ENCODE assay signal across 35 cellular contexts in genomic region chr3:160827516-160827915, GRCh38.
"Had no signal": no experiment of that assay in that cellular context is flagged by ENCODE, and none has a peak within 500 bp of the region (broad histone marks: within the 10 kb centered on the region; RNA-seq: fewer than 3 reads in every experiment).

No MANE protein-coding gene starts in this region.

- H3K36me3 Mint-ChIP-seq: activated CD4-positive, alpha-beta memory T cell treated with anti-CD3 and anti-CD28 coated beads for 36 hours; activated CD8-positive, alpha-beta memory T cell treated with anti-CD3 and anti-CD28 coated beads, Interleukin-2, amount 10 ng/mL, durations not matched to agents 7 days and 5 days; activated naive CD8-positive, alpha-beta T cell treated with anti-CD3 and anti-CD28 coated beads for 36 hours had no signal

- H3K27me3 Mint-ChIP-seq: activated CD4-positive, alpha-beta memory T cell treated with anti-CD3 and anti-CD28 coated beads for 36 hours; activated CD4-positive, alpha-beta T cell treated with anti-CD3 and anti-CD28 coated beads for 36 hours; activated CD8-positive, alpha-beta memory T cell treated with anti-CD3 and anti-CD28 coated beads, Interleukin-2, amount 10 ng/mL, durations not matched to agents 7 days and 5 days; activated naive CD4-positive, alpha-beta T cell treated with anti-CD3 and anti-CD28 coated beads, Interleukin-2, amount 50 U/mL, for 24 hours; activated naive CD8-positive, alpha-beta T cell treated with anti-CD3 and anti-CD28 coated beads for 36 hours; activated naive CD8-positive, alpha-beta T cell treated with anti-CD3 and anti-CD28 coated beads, Interleukin-2, amount 50 U/mL, for 24 hours had no signal

- H3K27ac ChIP-seq: adrenal gland, body of pancreas, cardiac muscle cell, colonic mucosa, epithelial cell of prostate, esophagus squamous epithelium, gastroesophageal sphincter, WERI-Rb-1 had no signal

- ATAC-seq: activated CD4-positive, alpha-beta T cell treated with anti-CD3 and anti-CD28 coated beads for 36 hours; activated CD8-positive, alpha-beta memory T cell treated with anti-CD3 and anti-CD28 coated beads, Interleukin-2, amount 10 ng/mL, durations not matched to agents 7 days and 5 days; activated CD8-positive, alpha-beta T cell treated with anti-CD3 and anti-CD28 coated beads, Interleukin-2, amount 10 ng/mL, durations not matched to agents 7 days and 5 days; activated naive CD8-positive, alpha-beta T cell treated with anti-CD3 and anti-CD28 coated beads, Interleukin-2, amount 50 U/mL, for 24 hours; body of pancreas; gastroesophageal sphincter; T-helper 17 cell had no signal

- H3K9me3 Mint-ChIP-seq: activated CD4-positive, alpha-beta memory T cell treated with anti-CD3 and anti-CD28 coated beads for 36 hours; activated CD4-positive, alpha-beta T cell treated with anti-CD3 and anti-CD28 coated beads, Interleukin-2, amount 10 ng/mL, durations not matched to agents 24 days and 14 days; activated naive CD4-positive, alpha-beta T cell treated with anti-CD3 and anti-CD28 coated beads for 36 hours; activated naive CD4-positive, alpha-beta T cell treated with anti-CD3 and anti-CD28 coated beads, Interleukin-2, amount 50 U/mL, for 24 hours; activated naive CD8-positive, alpha-beta T cell treated with anti-CD3 and anti-CD28 coated beads for 36 hours; activated naive CD8-positive, alpha-beta T cell treated with anti-CD3 and anti-CD28 coated beads, Interleukin-2, amount 50 U/mL, for 24 hours; activated T-helper 1 cell treated with anti-CD3 and anti-CD28 coated beads, Interleukin-12 subunit alpha, Interleukin-12 subunit beta, Interleukin-2, Interleukin-4 antibody, amounts not matched to agents 30 ng/mL and 10 ng/mL and 1 ng/mL, durations not matched to agents 14 hours and 24 hours and 36 hours; activated T-helper 2 cell treated with anti-CD3 and anti-CD28 coated beads, Interferon-gamma antibody, Interleukin-2, Interleukin-4, amounts not matched to agents 10 μg/mL and 5 μg/mL and 100 μg/mL, durations not matched to agents 14 hours and 24 hours and 36 hours; T-helper 2 cell treated with Interferon-gamma antibody and Interleukin-4, amounts not matched to agents 5 μg/mL and 100 μg/mL, for 36 hours had no signal

- H3K9me3 ChIP-seq: adrenal gland, body of pancreas, colonic mucosa, esophagus squamous epithelium, gastroesophageal sphincter had no signal

- H3K4me1 ChIP-seq: adrenal gland, body of pancreas, colonic mucosa had no signal

- H3K27me3 ChIP-seq: adrenal gland, body of pancreas, cardiac muscle cell, colonic mucosa, esophagus squamous epithelium, gastroesophageal sphincter had no signal

- H3K4me3 ChIP-seq: adrenal gland, body of pancreas, cardiac muscle cell, colonic mucosa, esophagus squamous epithelium, gastroesophageal sphincter had no signal

- H3K27ac Mint-ChIP-seq: activated CD4-positive, alpha-beta memory T cell treated with anti-CD3 and anti-CD28 coated beads for 36 hours; activated CD4-positive, alpha-beta T cell treated with anti-CD3 and anti-CD28 coated beads for 36 hours; activated CD4-positive, alpha-beta T cell treated with anti-CD3 and anti-CD28 coated beads, Interleukin-2, amount 10 ng/mL, durations not matched to agents 24 days and 14 days; activated CD8-positive, alpha-beta memory T cell treated with anti-CD3 and anti-CD28 coated beads, Interleukin-2, amount 10 ng/mL, durations not matched to agents 7 days and 5 days; activated CD8-positive, alpha-beta T cell treated with anti-CD3 and anti-CD28 coated beads, Interleukin-2, amount 10 ng/mL, durations not matched to agents 7 days and 5 days; activated naive CD4-positive, alpha-beta T cell treated with anti-CD3 and anti-CD28 coated beads for 36 hours; activated naive CD4-positive, alpha-beta T cell treated with anti-CD3 and anti-CD28 coated beads, Interleukin-2, amount 50 U/mL, for 24 hours; activated naive CD8-positive, alpha-beta T cell treated with anti-CD3 and anti-CD28 coated beads for 36 hours; activated naive CD8-positive, alpha-beta T cell treated with anti-CD3 and anti-CD28 coated beads, Interleukin-2, amount 50 U/mL, for 24 hours; activated T-helper 1 cell treated with anti-CD3 and anti-CD28 coated beads, Interleukin-12 subunit alpha, Interleukin-12 subunit beta, Interleukin-2, Interleukin-4 antibody, amounts not matched to agents 30 ng/mL and 10 ng/mL and 1 ng/mL, durations not matched to agents 14 hours and 24 hours and 36 hours; activated T-helper 2 cell treated with anti-CD3 and anti-CD28 coated beads, Interferon-gamma antibody, Interleukin-2, Interleukin-4, amounts not matched to agents 10 μg/mL and 5 μg/mL and 100 μg/mL, durations not matched to agents 14 hours and 24 hours and 36 hours; T-helper 17 cell; T-helper 2 cell treated with Interferon-gamma antibody and Interleukin-4, amounts not matched to agents 5 μg/mL and 100 μg/mL, for 36 hours had no signal

- H3K4me3 Mint-ChIP-seq: activated CD4-positive, alpha-beta memory T cell treated with anti-CD3 and anti-CD28 coated beads for 36 hours; activated CD4-positive, alpha-beta T cell treated with anti-CD3 and anti-CD28 coated beads for 36 hours; activated CD4-positive, alpha-beta T cell treated with anti-CD3 and anti-CD28 coated beads, Interleukin-2, amount 10 ng/mL, durations not matched to agents 24 days and 14 days; activated CD8-positive, alpha-beta memory T cell treated with anti-CD3 and anti-CD28 coated beads, Interleukin-2, amount 10 ng/mL, durations not matched to agents 7 days and 5 days; activated CD8-positive, alpha-beta T cell treated with anti-CD3 and anti-CD28 coated beads, Interleukin-2, amount 10 ng/mL, durations not matched to agents 7 days and 5 days; activated naive CD4-positive, alpha-beta T cell treated with anti-CD3 and anti-CD28 coated beads for 36 hours; activated naive CD4-positive, alpha-beta T cell treated with anti-CD3 and anti-CD28 coated beads, Interleukin-2, amount 50 U/mL, for 24 hours; activated naive CD8-positive, alpha-beta T cell treated with anti-CD3 and anti-CD28 coated beads for 36 hours; activated naive CD8-positive, alpha-beta T cell treated with anti-CD3 and anti-CD28 coated beads, Interleukin-2, amount 50 U/mL, for 24 hours; activated T-helper 1 cell treated with anti-CD3 and anti-CD28 coated beads, Interleukin-12 subunit alpha, Interleukin-12 subunit beta, Interleukin-2, Interleukin-4 antibody, amounts not matched to agents 30 ng/mL and 10 ng/mL and 1 ng/mL, durations not matched to agents 14 hours and 24 hours and 36 hours; T-helper 17 cell; T-helper 2 cell treated with Interferon-gamma antibody and Interleukin-4, amounts not matched to agents 5 μg/mL and 100 μg/mL, for 36 hours had no signal

- H3K4me1 Mint-ChIP-seq: activated CD4-positive, alpha-beta T cell treated with anti-CD3 and anti-CD28 coated beads for 36 hours; activated CD4-positive, alpha-beta T cell treated with anti-CD3 and anti-CD28 coated beads, Interleukin-2, amount 10 ng/mL, durations not matched to agents 24 days and 14 days; activated CD8-positive, alpha-beta memory T cell treated with anti-CD3 and anti-CD28 coated beads, Interleukin-2, amount 10 ng/mL, durations not matched to agents 7 days and 5 days; activated naive CD4-positive, alpha-beta T cell treated with anti-CD3 and anti-CD28 coated beads, Interleukin-2, amount 50 U/mL, for 24 hours; activated naive CD8-positive, alpha-beta T cell treated with anti-CD3 and anti-CD28 coated beads for 36 hours; activated naive CD8-positive, alpha-beta T cell treated with anti-CD3 and anti-CD28 coated beads, Interleukin-2, amount 50 U/mL, for 24 hours had no signal

- DNase-seq: activated CD4-positive, alpha-beta memory T cell treated with anti-CD3 and anti-CD28 coated beads for 36 hours; activated CD4-positive, alpha-beta T cell treated with anti-CD3 and anti-CD28 coated beads for 36 hours; activated CD4-positive, alpha-beta T cell treated with anti-CD3 and anti-CD28 coated beads, Interleukin-2, amount 10 ng/mL, durations not matched to agents 24 days and 14 days; activated CD4-positive, CD25-positive, alpha-beta regulatory T cell; activated CD4-positive, CD25-positive, alpha-beta regulatory T cell treated with anti-CD3 and anti-CD28 coated beads, Interleukin-2, amount 50 U/mL, for 72 hours; activated CD8-positive, alpha-beta memory T cell treated with anti-CD3 and anti-CD28 coated beads, Interleukin-2, amount 10 ng/mL, durations not matched to agents 7 days and 5 days; activated CD8-positive, alpha-beta memory T cell treated with anti-CD3 and anti-CD28 coated beads, Interleukin-2, amount 50 U/mL, for 4 hours; activated CD8-positive, alpha-beta T cell treated with anti-CD3 and anti-CD28 coated beads, Interleukin-2, amount 10 ng/mL, durations not matched to agents 7 days and 5 days; activated effector memory CD4-positive, alpha-beta T cell treated with anti-CD3 and anti-CD28 coated beads, Interleukin-2, amount 50 U/mL, for 16 hours; activated naive CD4-positive, alpha-beta T cell treated with anti-CD3 and anti-CD28 coated beads for 36 hours; activated naive CD8-positive, alpha-beta T cell treated with anti-CD3 and anti-CD28 coated beads for 36 hours; activated naive CD8-positive, alpha-beta T cell treated with anti-CD3 and anti-CD28 coated beads, Interleukin-2, amount 50 U/mL, for 24 hours; activated T-cell treated with anti-CD3 and anti-CD28 coated beads, Interleukin-2, amount 50 U/mL, for 1 hour; activated T-cell treated with anti-CD3 and anti-CD28 coated beads, Interleukin-2, amount 50 U/mL, for 48 hours; adrenal gland; amygdala; aorta; body of pancreas; central memory CD4-positive, alpha-beta T cell; cerebellar nuclear complex; colonic mucosa; effector CD8-positive, alpha-beta T cell; esophagus squamous epithelium; foreskin melanocyte; head of caudate nucleus; T-helper 17 cell; T1000; WERI-Rb-1 had no signal

- H3K36me3 ChIP-seq: adrenal gland, cardiac muscle cell, colonic mucosa, esophagus squamous epithelium, gastroesophageal sphincter, WERI-Rb-1 had no signal
